1 cellular context compared by ENCODE assay signal in genomic region chr2:128381001-128381938, GRCh38.
TF ChIP-seq lines count a peak whose summit lies in the region.

No MANE protein-coding gene starts in this region.

TF ChIP-seq in HepG2, 621 proteins besides CTCF, POLR2A, EP300 and RAD21 (continued from another document and continues in another):
- TF ChIP-seq SETDB1 (CRISPR knock-in tag; IDR thresholded peaks at IDR 0.05; ENCODE audit: borderline replicate concordance) (no peak), FOXP4 (CRISPR knock-in tag; IDR thresholded peaks at IDR 0.05) (peak; percentile 77), ZBTB7B (CRISPR knock-in tag; IDR thresholded peaks at IDR 0.05) (peak; percentile 88), ZBTB20 (CRISPR knock-in tag; IDR thresholded peaks at IDR 0.05; ENCODE audit: borderline replicate concordance, low read depth) (peak; percentile 57; the same call in 1 of the 2 replicates), NCOA1 (CRISPR knock-in tag; IDR thresholded peaks at IDR 0.05) (no peak), PRDM15 (CRISPR knock-in tag; IDR thresholded peaks at IDR 0.05) (no peak), ZNF264 (CRISPR knock-in tag; IDR thresholded peaks at IDR 0.05) (no peak), ZNF446 (CRISPR knock-in tag; IDR thresholded peaks at IDR 0.05) (no peak), SATB2 (CRISPR knock-in tag; IDR thresholded peaks at IDR 0.05) (no peak), ZNF430 (CRISPR knock-in tag; IDR thresholded peaks at IDR 0.05) (no peak; the same call in 1 of the 2 replicates), FIP1L1 (IDR thresholded peaks at IDR 0.05; ENCODE audit: borderline replicate concordance, insufficient read depth, low read depth, low read length) (no peak), MXD4 (CRISPR knock-in tag; IDR thresholded peaks at IDR 0.05) (peak; percentile 47; the same call in 1 of the 2 replicates), E2F5 (CRISPR knock-in tag; conservative IDR thresholded peaks at IDR 0.05) (no peak), KDM6A (CRISPR knock-in tag; IDR thresholded peaks at IDR 0.05; ENCODE audit: low read depth) (no peak), REXO4 (CRISPR knock-in tag; IDR thresholded peaks at IDR 0.05; ENCODE audit: borderline replicate concordance) (no peak), KLF15 (CRISPR knock-in tag; IDR thresholded peaks at IDR 0.05; ENCODE audit: borderline replicate concordance) (no peak), NCOA2 (CRISPR knock-in tag; IDR thresholded peaks at IDR 0.05) (peak; percentile 40; the same call in 1 of the 2 replicates), ZNF337 (CRISPR knock-in tag; IDR thresholded peaks at IDR 0.05; ENCODE audit: borderline replicate concordance, low read depth) (no peak), FOXA3 (CRISPR knock-in tag; IDR thresholded peaks at IDR 0.05) (peak; percentile 67), IRF1 (CRISPR knock-in tag; IDR thresholded peaks at IDR 0.05; ENCODE audit: low read depth) (no peak), UBTF (CRISPR knock-in tag; IDR thresholded peaks at IDR 0.05) (peak; percentile 73), HIC2 (CRISPR knock-in tag; IDR thresholded peaks at IDR 0.05; ENCODE audit: low read depth) (no peak), KLF12 (CRISPR knock-in tag; IDR thresholded peaks at IDR 0.05; ENCODE audit: borderline replicate concordance) (no peak), ZFP91 (CRISPR knock-in tag; IDR thresholded peaks at IDR 0.05; ENCODE audit: borderline replicate concordance) (peak; percentile 81; the same call in 1 of the 2 replicates), ARNTL (CRISPR knock-in tag; IDR thresholded peaks at IDR 0.05) (0 out of 2 replicates have a peak, but pooled peaks have one; percentile 58), SCMH1 (CRISPR knock-in tag; IDR thresholded peaks at IDR 0.05; ENCODE audit: borderline replicate concordance) (no peak), ZBTB8A (CRISPR knock-in tag; IDR thresholded peaks at IDR 0.05; ENCODE audit: borderline replicate concordance, low read depth) (no peak), ZNF501 (CRISPR knock-in tag; IDR thresholded peaks at IDR 0.05) (peak; percentile 44; the same call in 1 of the 2 replicates), ZNF704 (CRISPR knock-in tag; IDR thresholded peaks at IDR 0.05; ENCODE audit: borderline replicate concordance) (no peak), ZNF678 (CRISPR knock-in tag; IDR thresholded peaks at IDR 0.05) (no peak), ZNF597 (CRISPR knock-in tag; IDR thresholded peaks at IDR 0.05) (no peak), E2F1 (CRISPR knock-in tag; IDR thresholded peaks at IDR 0.05) (no peak), RXRA (CRISPR knock-in tag; IDR thresholded peaks at IDR 0.05) (peak; percentile 82), SNRNP70 (IDR thresholded peaks at IDR 0.05; ENCODE audit: low read depth, low read length) (no peak), ZNF34 (CRISPR knock-in tag; IDR thresholded peaks at IDR 0.05; ENCODE audit: borderline replicate concordance) (no peak), ZBTB37 (CRISPR knock-in tag; IDR thresholded peaks at IDR 0.05) (no peak), RARA (CRISPR knock-in tag; IDR thresholded peaks at IDR 0.05) (peak; percentile 77), IRF9 (CRISPR knock-in tag; IDR thresholded peaks at IDR 0.05; ENCODE audit: borderline replicate concordance) (no peak), EZH2 (conservative IDR thresholded peaks at IDR 0.05; ENCODE audit: low read depth, low read length) (no peak), SP1 (IDR thresholded peaks at IDR 0.05) (no peak), SP1 (CRISPR knock-in tag; IDR thresholded peaks at IDR 0.05) (peak; percentile 78; the same call in 1 of the 2 replicates), CAMTA2 (CRISPR knock-in tag; IDR thresholded peaks at IDR 0.05; ENCODE audit: borderline replicate concordance) (0 out of 2 replicates have a peak, but pooled peaks have one; percentile 7), ZNF556 (CRISPR knock-in tag; IDR thresholded peaks at IDR 0.05; ENCODE audit: borderline replicate concordance) (peak; percentile 26; the same call in 1 of the 2 replicates)
